17 cellular contexts compared by ENCODE assay signal in the genomic region with DNA sequence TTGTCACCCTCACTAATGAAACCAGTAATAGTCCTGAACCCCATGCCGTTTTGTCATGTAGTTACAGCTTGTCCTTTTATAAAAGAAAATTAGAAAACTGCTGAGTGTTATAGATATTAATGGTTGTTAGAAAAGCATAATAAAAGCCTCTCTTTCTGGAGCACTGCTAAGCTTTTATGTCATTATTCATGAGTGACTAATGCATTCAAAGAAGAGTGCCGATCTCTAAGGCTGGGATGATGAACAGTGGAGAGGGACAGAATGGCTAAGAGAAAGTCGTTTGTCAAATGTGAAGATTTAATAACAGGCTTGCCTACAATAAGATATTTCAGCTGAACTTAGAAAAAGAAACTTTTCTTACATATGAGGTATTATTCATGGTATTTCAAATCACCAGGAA.
A peak's percentile ranks its signal among the peaks of the same experiment; 100 is the strongest.
DNase-seq lines count a peak whose midpoint lies in the region; ATAC-seq, FAIRE-seq and TF ChIP-seq lines count a peak whose summit lies in the region.
"Had no signal": no experiment of that assay in that cellular context is flagged by ENCODE, and none has a peak within 500 bp of the region (broad histone marks: within the 10 kb centered on the region; RNA-seq: fewer than 3 reads in every experiment).

No MANE protein-coding gene starts in this region.

- H3K27me3 ChIP-seq in bronchial epithelial cell (ENCODE audit: control insufficient read depth, insufficient read depth, low read length) (no peaks in the 10 kb centered on the region), transverse colon (no peaks in the 10 kb centered on the region)
- H3K27me3 ChIP-seq: right lobe of liver had no signal

- no peak overlapping the region for H3K4me3 ChIP-seq in bronchial epithelial cell (ENCODE audit: low read depth, low read length)
- no peak overlapping the region for H3K4me3 ChIP-seq in transverse colon
- H3K4me3 ChIP-seq: right lobe of liver had no signal

- H3K4me1 ChIP-seq in transverse colon, result no peaks in the 10 kb centered on the region
- H3K4me1 ChIP-seq: right lobe of liver had no signal

- TF ChIP-seq CTCF in bronchial epithelial cell (IDR thresholded peaks at IDR 0.05; ENCODE audit: insufficient read depth, low read length, severe bottlenecking) (no peak), mesothelial cell of epicardium (IDR thresholded peaks at IDR 0.05; ENCODE audit: unreplicated experiment) (no peak), transverse colon (IDR thresholded peaks at IDR 0.05) (no peak)

- peaks cover 47% of the 10 kb centered on the region for H3K4me1 Mint-ChIP-seq in mesothelial cell of epicardium
- H3K4me1 Mint-ChIP-seq: activated naive CD8-positive, alpha-beta T cell treated with anti-CD3 and anti-CD28 coated beads, Interleukin-2, amount 10 ng/mL, durations not matched to agents 7 days and 5 days; immature natural killer cell had no signal

- no peaks in the 10 kb centered on the region for H3K27me3 Mint-ChIP-seq in mesothelial cell of epicardium (ENCODE audit: low read depth)
- H3K27me3 Mint-ChIP-seq: activated naive CD8-positive, alpha-beta T cell treated with anti-CD3 and anti-CD28 coated beads, Interleukin-2, amount 10 ng/mL, durations not matched to agents 7 days and 5 days had no signal

- intact Hi-C loops in transverse colon (cut with DNase I; ENCODE audit: low total_unique reads), result no loop called here

- no peak for FAIRE-seq in bronchial epithelial cell (lab: Jason Lieb, UNC)
- FAIRE-seq: D721Med had no signal

- in situ Hi-C loops in transverse colon (cut with MboI; ENCODE audit: low pct_ligation_motif_present in 1 of 4, low pct_unique_long_range_greater_than_20kb in 1 of 4, low sequenced_read_pairs in 3 of 4), result no loop called here

- WGBS in transverse colon (ENCODE audit: low coverage in 1 of 2), 2 donors, result 59 to 66% methylated on average over 3 of the region's 3 CpGs

- no peak overlapping the region for H3K4me3 Mint-ChIP-seq in mesothelial cell of epicardium
- H3K4me3 Mint-ChIP-seq: activated CD8-positive, alpha-beta T cell treated with anti-CD3 and anti-CD28 coated beads, Interleukin-2, amount 10 ng/mL, durations not matched to agents 7 days and 5 days; activated naive CD8-positive, alpha-beta T cell treated with anti-CD3 and anti-CD28 coated beads, Interleukin-2, amount 10 ng/mL, durations not matched to agents 7 days and 5 days; immature natural killer cell had no signal

- peak overlapping the region; percentile 36 for H3K27ac Mint-ChIP-seq in mesothelial cell of epicardium
- H3K27ac Mint-ChIP-seq: activated CD8-positive, alpha-beta T cell treated with anti-CD3 and anti-CD28 coated beads, Interleukin-2, amount 10 ng/mL, durations not matched to agents 7 days and 5 days; activated naive CD8-positive, alpha-beta T cell treated with anti-CD3 and anti-CD28 coated beads, Interleukin-2, amount 10 ng/mL, durations not matched to agents 7 days and 5 days; immature natural killer cell had no signal

- H3K36me3 Mint-ChIP-seq in mesothelial cell of epicardium, result no peaks in the 10 kb centered on the region
- H3K36me3 Mint-ChIP-seq: activated naive CD8-positive, alpha-beta T cell treated with anti-CD3 and anti-CD28 coated beads, Interleukin-2, amount 10 ng/mL, durations not matched to agents 7 days and 5 days; immature natural killer cell had no signal

- no peaks in the 10 kb centered on the region for H3K9me3 Mint-ChIP-seq in mesothelial cell of epicardium
- H3K9me3 Mint-ChIP-seq: activated naive CD8-positive, alpha-beta T cell treated with anti-CD3 and anti-CD28 coated beads, Interleukin-2, amount 10 ng/mL, durations not matched to agents 7 days and 5 days had no signal

- DNase-seq in EL (peak; percentile 8), NCI-H69 (lab: John Stamatoyannopoulos, UW) (peak; percentile 54), bronchial epithelial cell (ENCODE audit: low read depth) (peak; percentile 30), mesothelial cell of epicardium (ENCODE audit: low spot score in 2 of 2, unreplicated experiment in 2 of 2) (no peak), hypothalamus (lab: John Stamatoyannopoulos, UW) (no peak), transverse colon (no peak), SHP77 (lab: John Stamatoyannopoulos, UW) (no peak)
- DNase-seq: activated CD8-positive, alpha-beta T cell treated with anti-CD3 and anti-CD28 coated beads, Interleukin-2, amount 10 ng/mL, durations not matched to agents 7 days and 5 days; activated naive CD8-positive, alpha-beta T cell treated with anti-CD3 and anti-CD28 coated beads, Interleukin-2, amount 10 ng/mL, durations not matched to agents 7 days and 5 days; AML-193; immature natural killer cell; NCI-H2081 treated with DMSO at 0.1 percent for 48 hours; NCI-H82; right lobe of liver; RPMI8226 had no signal

- TF ChIP-seq EP300 in transverse colon (IDR thresholded peaks at IDR 0.05; ENCODE audit: low read depth), result no peak

- TF ChIP-seq POLR2A in transverse colon (IDR thresholded peaks at IDR 0.05), result no peak

- no peaks in the 10 kb centered on the region for H3K36me3 ChIP-seq in bronchial epithelial cell (ENCODE audit: control insufficient read depth, insufficient read depth, low read length)
- H3K36me3 ChIP-seq in transverse colon, result no peaks in the 10 kb centered on the region
- H3K36me3 ChIP-seq: right lobe of liver had no signal

- ATAC-seq in HG03442 (IDR thresholded peaks at IDR 0.05; ENCODE audit: unreplicated experiment), result no peak
- ATAC-seq: activated CD8-positive, alpha-beta T cell treated with anti-CD3 and anti-CD28 coated beads, Interleukin-2, amount 10 ng/mL, durations not matched to agents 7 days and 5 days; right lobe of liver had no signal

- no peaks in the 10 kb centered on the region for H3K9me3 ChIP-seq in transverse colon
- H3K9me3 ChIP-seq: right lobe of liver had no signal

- no peak overlapping the region for H3K27ac ChIP-seq in transverse colon
- H3K27ac ChIP-seq: right lobe of liver had no signal

Comparison
In these comparisons a context has a peak if more than half of its experiments do, and no peak if none do; other contexts are left out.
1. DNase-seq: peak in EL (single experiment), NCI-H69 (single experiment) and bronchial epithelial cell (single experiment); none in mesothelial cell of epicardium (0 of 2), hypothalamus (0 of 51), transverse colon (single experiment) and SHP77 (0 of 2).